ENCODE assay signal across 8 cellular contexts in the genomic region with DNA sequence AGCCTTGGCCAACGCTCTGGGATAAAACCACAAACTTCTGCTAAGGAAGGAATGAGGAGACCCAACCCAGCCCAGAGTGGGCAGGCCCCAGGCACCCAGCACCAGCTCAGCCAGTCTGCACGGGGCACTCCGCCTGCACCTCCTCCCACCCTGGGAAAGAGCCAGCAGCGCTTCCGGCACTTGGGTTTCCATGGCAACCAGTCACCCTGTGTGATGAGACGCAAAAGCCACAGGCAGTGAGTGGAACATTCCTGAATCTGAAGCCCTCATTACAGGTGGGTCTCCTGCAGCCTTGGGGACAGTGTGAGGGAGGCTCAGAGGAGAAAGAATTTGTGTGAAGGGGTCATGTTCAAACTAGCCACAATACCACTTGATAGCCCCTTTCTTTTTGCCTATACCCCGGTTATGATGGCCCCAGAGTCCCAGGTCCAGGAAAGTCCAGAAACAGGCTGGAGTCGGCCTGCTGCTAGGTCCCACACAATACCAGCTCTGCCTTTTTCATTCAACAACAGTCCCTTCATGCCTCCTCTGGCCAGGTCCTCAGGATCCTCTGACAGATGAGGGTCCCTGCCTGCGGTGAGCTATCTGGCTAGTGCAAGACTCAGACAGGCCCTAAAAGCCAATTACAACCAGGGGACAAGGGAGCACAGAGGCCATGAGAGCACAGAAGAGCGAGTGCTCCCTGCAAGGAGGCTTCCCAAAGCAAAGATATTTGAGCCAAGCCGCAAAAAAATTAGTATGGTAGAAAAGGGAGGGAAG.
A peak's percentile ranks its signal among the peaks of the same experiment; 100 is the strongest.
DNase-seq lines count a peak whose midpoint lies in the region; ATAC-seq, FAIRE-seq and TF ChIP-seq lines count a peak whose summit lies in the region.

No MANE protein-coding gene starts in this region.

- H3K27ac ChIP-seq in HUES48 (ENCODE audit: low read depth, low read length) (peak overlapping the region; percentile 66), gastroesophageal sphincter (no peak overlapping the region), pancreas (peak overlapping the region in 1 of 4 donors; percentile 41), tibial nerve (no peak overlapping the region)

- TF ChIP-seq POLR2A in gastroesophageal sphincter (IDR thresholded peaks at IDR 0.05) (no peak), tibial nerve (IDR thresholded peaks at IDR 0.05) (no peak)

- 29 to 86% methylated on average over 1 to 3 of the region's 11 CpGs for WGBS in gastroesophageal sphincter (ENCODE audit: low coverage in 1 of 2), 2 donors
- WGBS in pancreas, 2 donors = 42 to 44% methylated on average over 11 of the region's 11 CpGs
- WGBS in tibial nerve, 2 donors = 34 to 37% methylated on average over 11 of the region's 11 CpGs

- TF ChIP-seq CTCF in GM12875 (IDR thresholded peaks at IDR 0.05; ENCODE audit: borderline replicate concordance, insufficient read depth, low read depth, low read length) = no peak
- TF ChIP-seq CTCF in gastroesophageal sphincter (IDR thresholded peaks at IDR 0.05) = no peak
- no peak for TF ChIP-seq CTCF in pancreas (IDR thresholded peaks at IDR 0.05)
- TF ChIP-seq CTCF in tibial nerve (IDR thresholded peaks at IDR 0.05) = no peak

- intact Hi-C loops in pancreas (cut with DNase I) = no loop called here

- H3K9ac ChIP-seq in HUES48 (ENCODE audit: low read depth, low read length) = no peak overlapping the region

- no peaks in the 10 kb centered on the region for H3K36me3 ChIP-seq in HUES48 (ENCODE audit: control insufficient read depth, insufficient read depth, low read length)
- no peaks in the 10 kb centered on the region for H3K36me3 ChIP-seq in gastroesophageal sphincter
- no peaks in the 10 kb centered on the region for H3K36me3 ChIP-seq in pancreas
- H3K36me3 ChIP-seq in tibial nerve = no peaks in the 10 kb centered on the region

- H3K9me3 ChIP-seq in HUES48 (ENCODE audit: control insufficient read depth, insufficient read depth, low read length) (no peaks in the 10 kb centered on the region), gastroesophageal sphincter (no peaks in the 10 kb centered on the region), pancreas (no peaks in the 10 kb centered on the region), tibial nerve (no peaks in the 10 kb centered on the region)

- TF ChIP-seq EP300 in gastroesophageal sphincter (IDR thresholded peaks at IDR 0.05) (no peak), tibial nerve (IDR thresholded peaks at IDR 0.05) (peak in 1 of 2 donors; percentile 21)

- H3K27me3 ChIP-seq in HUES48 (ENCODE audit: control insufficient read depth, insufficient read depth, low read length) (peaks cover 30% of the 10 kb centered on the region), gastroesophageal sphincter (peaks cover 24% of the 10 kb centered on the region), pancreas (no peaks in the 10 kb centered on the region), tibial nerve (peaks cover 0 to 79% of the 10 kb centered on the region in 2 donors)

- ATAC-seq in gastroesophageal sphincter (peak; percentile 41), pancreas (peak; percentile 25 to 67 (median 56)), HG03025 (IDR thresholded peaks at IDR 0.05; ENCODE audit: low FRiP score, unreplicated experiment) (no peak)

- no peak for FAIRE-seq in pancreas (lab: Jason Lieb, UNC)

- H3K4me1 ChIP-seq in HUES48 (ENCODE audit: control insufficient read depth, insufficient read depth, low read length) = peaks cover 14% of the 10 kb centered on the region
- peaks cover 0 to 25% (median 4%) of the 10 kb centered on the region in 3 donors for H3K4me1 ChIP-seq in gastroesophageal sphincter
- H3K4me1 ChIP-seq in pancreas = no peaks in the 10 kb centered on the region
- H3K4me1 ChIP-seq in tibial nerve = peaks cover 0 to 29% (median 8%) of the 10 kb centered on the region in 4 donors

- H3K4me3 ChIP-seq in GM12875 (ENCODE audit: low read depth, low read length) (peak overlapping the region; percentile 17), HUES48 (ENCODE audit: low read depth, low read length) (no peak overlapping the region), gastroesophageal sphincter (no peak overlapping the region), pancreas (no peak overlapping the region), tibial nerve (no peak overlapping the region)

- DNase-seq in SIG-M5 (lab: John Stamatoyannopoulos, UW) (peak; percentile 26), pancreas (peak in 5 of 6 donors; percentile 59 to 84 (median 70)), tibial nerve (ENCODE audit: low spot score in 2 of 2) (peak; percentile 36 to 59)
- DNase-seq in activated T-helper 9 cell treated with anti-CD3 and anti-CD28 coated beads, Interleukin-2, amount 50 U/mL, for 16 hours (ENCODE audit: low read depth) = peak; percentile 76

Comparison
In these comparisons a context has a peak if more than half of its experiments do, and no peak if none do; other contexts are left out.
1. DNase-seq: peak in every context shown above with its lines; median percentile 76 in activated T-helper 9 cell treated with anti-CD3 and anti-CD28 coated beads, Interleukin-2, amount 50 U/mL, for 16 hours; 70 in pancreas; 48 in tibial nerve; 26 in SIG-M5.